ENCODE assay signal across 18 cellular contexts in genomic region chr11:43984039-43984438, GRCh38. TPM values are rescaled to one million over a fixed set of nuclear protein-coding genes. Genes with fewer than 3 reads are reported as not detected.
"Had no signal": no experiment of that assay in that cellular context is flagged by ENCODE, and none has a peak within 500 bp of the region (broad histone marks: within the 10 kb centered on the region; RNA-seq: fewer than 3 reads in every experiment).

No MANE protein-coding gene starts in this region.

- H3K27me3 ChIP-seq: heart left ventricle, testis, tibial nerve had no signal

- H3K4me1 ChIP-seq: foreskin keratinocyte had no signal

- H3K9me3 ChIP-seq: heart left ventricle, neutrophil, psoas muscle, spleen, testis, tibial nerve had no signal

- H3K4me3 ChIP-seq: dorsolateral prefrontal cortex, heart left ventricle, psoas muscle, spleen, testis, tibial nerve had no signal

- H3K36me3 ChIP-seq: heart left ventricle, neutrophil, spleen, tibial nerve had no signal

- H3K27ac ChIP-seq: dorsolateral prefrontal cortex, foreskin keratinocyte, neutrophil, testis, tibial nerve had no signal

- ATAC-seq: foreskin keratinocyte; heart left ventricle; sciatic nerve; stimulated activated memory B cell treated with anti-CD40 and anti-IgM and Interleukin-4, amounts not matched to agents 10 μg/mL and 1 μg/mL and 100 μg/mL, for 72 hours had no signal

- DNase-seq: central memory CD4-positive, alpha-beta T cell; cortex of kidney; dorsolateral prefrontal cortex; effector CD8-positive, alpha-beta T cell; foreskin keratinocyte; mesendoderm; naive B cell; psoas muscle; spleen; stimulated activated CD4-positive, alpha-beta T cell treated with anti-CD3 and anti-CD28 coated beads, Interleukin-15, amount 100 ng/mL, for 24 hours; stimulated activated CD4-positive, alpha-beta T cell treated with anti-CD3 and anti-CD28 coated beads, Interleukin-1b, Interleukin-23, amount 100 ng/mL, for 48 hours; stimulated activated CD4-positive, alpha-beta T cell treated with anti-CD3 and anti-CD28 coated beads, Interleukin-4, amount 100 ng/mL, for 24 hours; testis had no signal

RNA-seq across cellular contexts. Expression of gene C11orf96, which starts 41.6 kb away (rescaled TPM):
- total RNA-seq: foreskin keratinocyte had no signal
